Comparison of ENCODE assay signal across 34 cellular contexts in the genomic region with DNA sequence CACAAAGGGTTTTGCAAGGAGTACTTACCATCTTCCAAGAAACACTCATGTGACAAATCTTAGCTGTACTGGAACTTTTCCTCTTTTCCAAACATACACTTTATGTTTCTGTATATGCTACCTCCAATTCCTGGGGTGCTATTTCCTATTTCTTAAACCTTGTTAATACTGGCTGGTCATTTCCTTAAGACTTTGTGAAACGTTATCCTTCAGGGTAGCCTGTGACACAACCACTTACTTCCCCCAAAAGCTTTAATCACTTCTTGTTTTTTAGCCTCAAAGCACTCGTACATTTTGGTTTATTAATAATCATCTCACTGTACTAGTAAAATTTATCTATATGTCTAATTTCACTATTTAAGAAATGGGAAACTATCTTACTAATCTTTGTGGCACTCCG. TPM values are rescaled to one million over a fixed set of nuclear protein-coding genes. Genes with fewer than 3 reads are reported as not detected.
"Had no signal": no experiment of that assay in that cellular context is flagged by ENCODE, and none has a peak within 500 bp of the region (broad histone marks: within the 10 kb centered on the region; RNA-seq: fewer than 3 reads in every experiment).

No MANE protein-coding gene starts in this region.

- H3K9me3 ChIP-seq: gastroesophageal sphincter, pancreas, prostate gland, vagina had no signal

- DNase-seq: activated CD4-positive, alpha-beta T cell treated with anti-CD3 and anti-CD28 coated beads for 4 hours; activated CD4-positive, alpha-beta T cell treated with anti-CD3 and anti-CD28 coated beads, Interleukin-2, amount 50 U/mL, for 48 hours; activated gamma-delta T cell treated with Interleukin-2 at 50 U/mL for 16 hours; activated naive CD4-positive, alpha-beta T cell treated with anti-CD3 and anti-CD28 coated beads, Interleukin-2, amount 50 U/mL, for 16 hours; activated T-cell treated with anti-CD3 and anti-CD28 coated beads, Interleukin-2, amount 50 U/mL, for 4 hours; amniotic stem cell; caudate nucleus; cortex of kidney; effector memory CD8-positive, alpha-beta T cell; left cardiac atrium; left ventricle myocardium superior; mammary epithelial cell; naive B cell; nucleus accumbens; pancreas; retina; stimulated activated CD4-positive, alpha-beta T cell treated with anti-CD3 and anti-CD28 coated beads, Interleukin-12 subunit alpha, Interleukin-12 subunit beta, amount 100 ng/mL, for 4 hours; stimulated activated CD4-positive, alpha-beta T cell treated with anti-CD3 and anti-CD28 coated beads, Interleukin-4, amount 100 ng/mL, for 1 hour; stimulated activated naive CD8-positive, alpha-beta T cell treated with anti-CD3 and anti-CD28 coated beads, Interleukin-15, amount 100 ng/mL, for 72 hours; substantia nigra had no signal

- H3K4me1 ChIP-seq: gastroesophageal sphincter, pancreas, prostate gland, vagina had no signal

- ATAC-seq: activated T-cell treated with anti-CD3 and anti-CD28 coated beads, Interleukin-2, amount 50 U/mL, for 4 hours; activated T-helper 17 cell treated with anti-CD3 and anti-CD28 coated beads, Interleukin-2, amount 50 U/mL, for 72 hours; effector memory CD8-positive, alpha-beta T cell; gastroesophageal sphincter; left cardiac atrium; left ventricle myocardium superior; pancreas; sciatic nerve; stimulated activated naive CD8-positive, alpha-beta T cell treated with anti-CD3 and anti-CD28 coated beads, Interleukin-15, amount 100 ng/mL, for 72 hours had no signal

- H3K27ac ChIP-seq: gastroesophageal sphincter, hepatocyte, pancreas, prostate gland, skin epidermis, vagina, VCaP had no signal

- H3K36me3 ChIP-seq: gastroesophageal sphincter, pancreas, prostate gland, vagina had no signal

- H3K4me3 ChIP-seq: gastroesophageal sphincter, hepatocyte, pancreas, prostate gland, skin epidermis, vagina had no signal

- H3K27me3 ChIP-seq: gastroesophageal sphincter, hepatocyte, pancreas, vagina had no signal

RNA-seq across cellular contexts. Expression of a gene that starts 39.4 kb away (rescaled TPM):
- total RNA-seq: activated T-cell treated with anti-CD3 and anti-CD28 coated beads, Interleukin-2, amount 50 U/mL, for 4 hours; activated T-helper 17 cell treated with anti-CD3 and anti-CD28 coated beads, Interleukin-2, amount 50 U/mL, for 72 hours; astrocyte; chondrocyte; endothelial cell of umbilical vein; fibroblast of lung; fibroblast of villous mesenchyme; gastroesophageal sphincter; hepatocyte; left cardiac atrium; left ventricle myocardium superior; mammary epithelial cell; mesothelial cell of epicardium; pancreas; prostate gland; sciatic nerve; vagina had no signal

RNA-seq across cellular contexts. Expression of a gene that starts 42.0 kb away (rescaled TPM):
- total RNA-seq: chondrocyte, fibroblast of villous mesenchyme, left ventricle myocardium superior, mammary epithelial cell had no signal

RNA-seq across cellular contexts. Expression of a gene that starts 56.0 kb away (rescaled TPM):
- total RNA-seq: activated T-cell treated with anti-CD3 and anti-CD28 coated beads, Interleukin-2, amount 50 U/mL, for 4 hours; activated T-helper 17 cell treated with anti-CD3 and anti-CD28 coated beads, Interleukin-2, amount 50 U/mL, for 72 hours; astrocyte; chondrocyte; endothelial cell of umbilical vein; fibroblast of lung; fibroblast of villous mesenchyme; gastroesophageal sphincter; hepatocyte; left cardiac atrium; left ventricle myocardium superior; mammary epithelial cell; mesothelial cell of epicardium; pancreas; prostate gland; sciatic nerve; vagina had no signal
